ENCODE assay signal across 17 cellular contexts in the genomic region with DNA sequence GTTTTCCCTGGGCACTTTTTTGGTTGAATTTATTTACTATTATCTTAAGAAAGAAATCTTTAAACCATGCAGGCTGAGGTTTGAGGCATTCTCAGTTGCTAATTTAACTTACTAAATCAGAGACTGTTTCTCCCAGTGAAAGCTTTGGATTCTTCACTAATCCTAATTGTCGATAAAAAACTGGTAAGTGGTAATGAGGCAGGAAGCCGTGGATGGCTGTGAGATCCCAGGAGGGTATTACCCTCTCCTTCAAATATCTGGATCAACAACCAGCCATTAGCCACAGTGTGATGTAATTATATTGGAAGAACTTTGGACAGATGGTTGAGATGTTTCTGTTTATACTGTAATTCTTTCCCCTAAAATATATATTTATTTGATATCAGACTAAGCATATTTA.
"Had no signal": no experiment of that assay in that cellular context is flagged by ENCODE, and none has a peak within 500 bp of the region (broad histone marks: within the 10 kb centered on the region; RNA-seq: fewer than 3 reads in every experiment).

No MANE protein-coding gene starts in this region.

- DNase-seq: activated B cell treated with CpG ODN at 0.5 μM for 24 hours; activated CD4-positive, alpha-beta T cell treated with anti-CD3 and anti-CD28 coated beads, Interleukin-2, amount 10 ng/mL, durations not matched to agents 7 days and 5 days; activated effector memory CD4-positive, alpha-beta T cell treated with anti-CD3 and anti-CD28 coated beads, Interleukin-2, amount 50 U/mL, for 16 hours; activated T-cell treated with anti-CD3 and anti-CD28 coated beads, Interleukin-2, amount 50 U/mL, for 24 hours; amniotic stem cell; body of pancreas; central memory CD4-positive, alpha-beta T cell; effector memory CD4-positive, alpha-beta T cell; hippocampal formation; left cardiac atrium; naive thymus-derived CD8-positive, alpha-beta T cell; nucleus accumbens; right cardiac atrium had no signal

- H3K36me3 ChIP-seq: tibial nerve had no signal

- H3K27ac ChIP-seq: body of pancreas, tibial nerve had no signal

- ATAC-seq: activated naive CD4-positive, alpha-beta T cell treated with anti-CD3 and anti-CD28 coated beads, Interleukin-2, amount 50 U/mL, for 72 hours; body of pancreas; left cardiac atrium; naive thymus-derived CD8-positive, alpha-beta T cell; right cardiac atrium; stimulated activated memory B cell treated with anti-CD40 and anti-IgM and Interleukin-4, amounts not matched to agents 10 μg/mL and 1 μg/mL and 100 μg/mL, for 72 hours had no signal

- H3K9me3 ChIP-seq: body of pancreas, tibial nerve had no signal

- H3K4me3 ChIP-seq: body of pancreas, lung, tibial nerve had no signal

- H3K4me1 ChIP-seq: body of pancreas had no signal

- H3K27me3 ChIP-seq: body of pancreas, tibial nerve had no signal
